ENCODE assay signal across 31 cellular contexts in the genomic region with DNA sequence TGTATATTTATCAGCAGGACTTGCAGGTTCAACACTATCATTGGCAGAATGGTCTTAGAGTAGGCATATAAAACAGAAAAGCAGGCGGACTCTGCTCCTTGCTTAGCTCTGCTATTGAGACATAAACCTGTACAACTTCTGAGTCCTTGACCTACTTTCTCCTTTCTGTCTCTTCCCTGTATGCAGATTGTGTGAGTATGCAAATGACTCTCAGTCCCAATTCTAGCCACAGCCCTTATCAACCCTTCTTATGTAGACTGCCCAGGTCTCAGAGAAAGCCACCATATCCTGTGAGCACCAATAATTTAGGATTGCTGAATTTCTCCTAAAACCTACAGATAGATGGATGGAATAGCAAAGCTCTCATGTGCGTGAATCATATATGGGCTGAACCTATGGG.
"Had no signal": no experiment of that assay in that cellular context is flagged by ENCODE, and none has a peak within 500 bp of the region (broad histone marks: within the 10 kb centered on the region; RNA-seq: fewer than 3 reads in every experiment).

No MANE protein-coding gene starts in this region.

- DNase-seq: activated CD4-positive, alpha-beta T cell treated with anti-CD3 and anti-CD28 coated beads, Interleukin-2, amount 10 ng/mL, durations not matched to agents 24 days and 14 days; activated CD4-positive, alpha-beta T cell treated with anti-CD3 and anti-CD28 coated beads, Interleukin-2, amount 50 U/mL, for 4 hours; activated CD8-positive, alpha-beta memory T cell treated with anti-CD3 and anti-CD28 coated beads, Interleukin-2, amount 50 U/mL, for 4 hours; activated CD8-positive, alpha-beta T cell treated with anti-CD3 and anti-CD28 coated beads, Interleukin-2, amount 10 ng/mL, durations not matched to agents 7 days and 5 days; activated naive CD4-positive, alpha-beta T cell; activated naive CD8-positive, alpha-beta T cell treated with anti-CD3 and anti-CD28 coated beads, Interleukin-2, amount 10 ng/mL, durations not matched to agents 7 days and 5 days; activated T-cell treated with anti-CD3 and anti-CD28 coated beads for 4 hours; activated T-cell treated with anti-CD3 and anti-CD28 coated beads, Interleukin-2, amount 50 U/mL, for 4 hours; amygdala; NCI-H1092 treated with DMSO at 0.1 percent for 48 hours; NCI-H1417; NCI-H146; NCI-H187; NCI-H2029 treated with DMSO at 0.1 percent for 48 hours; NCI-H2107; NCI-H2171; NCI-H446; NCI-H510A treated with DMSO at 0.1 percent for 48 hours; NCI-H69; NCI-H82; SHP77 treated with DMSO at 0.1 percent for 48 hours; SK-N-SH had no signal

- ATAC-seq: activated CD8-positive, alpha-beta T cell treated with anti-CD3 and anti-CD28 coated beads, Interleukin-2, amount 10 ng/mL, durations not matched to agents 7 days and 5 days; activated T-cell treated with anti-CD3 and anti-CD28 coated beads, Interleukin-2, amount 50 U/mL, for 4 hours; Panc1 had no signal

- H3K9ac ChIP-seq: SK-N-SH had no signal

- H3K27ac ChIP-seq: ascending aorta, breast epithelium, coronary artery, SJSA1 had no signal

- H3K9me3 ChIP-seq: ascending aorta, breast epithelium, SJSA1, SK-N-SH had no signal

- H3K4me3 ChIP-seq: ascending aorta, breast epithelium, coronary artery, SJSA1 had no signal

- H3K36me3 ChIP-seq: ascending aorta, breast epithelium, SJSA1 had no signal

- H3K27me3 ChIP-seq: ascending aorta, breast epithelium, SJSA1 had no signal

- H3K4me1 Mint-ChIP-seq: activated CD4-positive, alpha-beta T cell treated with anti-CD3 and anti-CD28 coated beads, Interleukin-2, amount 10 ng/mL, durations not matched to agents 24 days and 14 days; activated naive CD4-positive, alpha-beta T cell treated with anti-CD3 and anti-CD28 coated beads, Interleukin-2, amount 50 U/mL, for 24 hours; activated naive CD8-positive, alpha-beta T cell treated with anti-CD3 and anti-CD28 coated beads, Interleukin-2, amount 10 ng/mL, durations not matched to agents 7 days and 5 days had no signal

- H3K4me1 ChIP-seq: ascending aorta, breast epithelium had no signal

- H3K4me2 ChIP-seq: SK-N-SH had no signal

- H3K36me3 Mint-ChIP-seq: activated naive CD4-positive, alpha-beta T cell treated with anti-CD3 and anti-CD28 coated beads, Interleukin-2, amount 50 U/mL, for 24 hours; activated naive CD8-positive, alpha-beta T cell treated with anti-CD3 and anti-CD28 coated beads, Interleukin-2, amount 10 ng/mL, durations not matched to agents 7 days and 5 days had no signal

- H3K27ac Mint-ChIP-seq: activated CD4-positive, alpha-beta T cell treated with anti-CD3 and anti-CD28 coated beads, Interleukin-2, amount 10 ng/mL, durations not matched to agents 24 days and 14 days; activated CD8-positive, alpha-beta T cell treated with anti-CD3 and anti-CD28 coated beads, Interleukin-2, amount 10 ng/mL, durations not matched to agents 7 days and 5 days; activated naive CD4-positive, alpha-beta T cell treated with anti-CD3 and anti-CD28 coated beads, Interleukin-2, amount 50 U/mL, for 24 hours; activated naive CD8-positive, alpha-beta T cell treated with anti-CD3 and anti-CD28 coated beads, Interleukin-2, amount 10 ng/mL, durations not matched to agents 7 days and 5 days; activated T-helper 1 cell treated with anti-CD3 and anti-CD28 coated beads, Interleukin-12 subunit alpha, Interleukin-12 subunit beta, Interleukin-2, Interleukin-4 antibody, amounts not matched to agents 30 ng/mL and 10 ng/mL and 1 ng/mL, durations not matched to agents 14 hours and 24 hours and 36 hours; T-helper 1 cell treated with Interleukin-12 subunit alpha and Interleukin-12 subunit beta and Interleukin-4 antibody, amounts not matched to agents 30 μg/mL and 1 μg/mL, for 36 hours; T-helper 2 cell treated with Interferon-gamma antibody and Interleukin-4, amounts not matched to agents 5 μg/mL and 100 μg/mL, for 36 hours had no signal

- H3K27me3 Mint-ChIP-seq: activated CD4-positive, alpha-beta T cell treated with anti-CD3 and anti-CD28 coated beads, Interleukin-2, amount 10 ng/mL, durations not matched to agents 24 days and 14 days; activated naive CD4-positive, alpha-beta T cell treated with anti-CD3 and anti-CD28 coated beads, Interleukin-2, amount 50 U/mL, for 24 hours had no signal

- H3K9me3 Mint-ChIP-seq: activated CD4-positive, alpha-beta T cell treated with anti-CD3 and anti-CD28 coated beads, Interleukin-2, amount 10 ng/mL, durations not matched to agents 24 days and 14 days; activated naive CD4-positive, alpha-beta T cell treated with anti-CD3 and anti-CD28 coated beads, Interleukin-2, amount 50 U/mL, for 24 hours; activated naive CD8-positive, alpha-beta T cell treated with anti-CD3 and anti-CD28 coated beads, Interleukin-2, amount 10 ng/mL, durations not matched to agents 7 days and 5 days; activated T-cell treated with anti-CD3 and anti-CD28 coated beads, Interleukin-2, amount 50 U/mL, for 4 hours; activated T-helper 1 cell treated with anti-CD3 and anti-CD28 coated beads, Interleukin-12 subunit alpha, Interleukin-12 subunit beta, Interleukin-2, Interleukin-4 antibody, amounts not matched to agents 30 ng/mL and 10 ng/mL and 1 ng/mL, durations not matched to agents 14 hours and 24 hours and 36 hours; T-helper 1 cell treated with Interleukin-12 subunit alpha and Interleukin-12 subunit beta and Interleukin-4 antibody, amounts not matched to agents 30 μg/mL and 1 μg/mL, for 36 hours; T-helper 2 cell treated with Interferon-gamma antibody and Interleukin-4, amounts not matched to agents 5 μg/mL and 100 μg/mL, for 36 hours had no signal

- H3K4me3 Mint-ChIP-seq: activated CD4-positive, alpha-beta T cell treated with anti-CD3 and anti-CD28 coated beads, Interleukin-2, amount 10 ng/mL, durations not matched to agents 24 days and 14 days; activated CD8-positive, alpha-beta T cell treated with anti-CD3 and anti-CD28 coated beads, Interleukin-2, amount 10 ng/mL, durations not matched to agents 7 days and 5 days; activated naive CD4-positive, alpha-beta T cell treated with anti-CD3 and anti-CD28 coated beads, Interleukin-2, amount 50 U/mL, for 24 hours; activated naive CD8-positive, alpha-beta T cell treated with anti-CD3 and anti-CD28 coated beads, Interleukin-2, amount 10 ng/mL, durations not matched to agents 7 days and 5 days; activated T-cell treated with anti-CD3 and anti-CD28 coated beads, Interleukin-2, amount 50 U/mL, for 4 hours; activated T-helper 1 cell treated with anti-CD3 and anti-CD28 coated beads, Interleukin-12 subunit alpha, Interleukin-12 subunit beta, Interleukin-2, Interleukin-4 antibody, amounts not matched to agents 30 ng/mL and 10 ng/mL and 1 ng/mL, durations not matched to agents 14 hours and 24 hours and 36 hours; T-helper 1 cell treated with Interleukin-12 subunit alpha and Interleukin-12 subunit beta and Interleukin-4 antibody, amounts not matched to agents 30 μg/mL and 1 μg/mL, for 36 hours; T-helper 2 cell treated with Interferon-gamma antibody and Interleukin-4, amounts not matched to agents 5 μg/mL and 100 μg/mL, for 36 hours had no signal
